Comparison of ENCODE assay signal across 9 cellular contexts in genomic region chr2:68203587-68203986, GRCh38. TPM values are rescaled to one million over a fixed set of nuclear protein-coding genes. Genes with fewer than 3 reads are reported as not detected.
DNase-seq lines count a peak whose midpoint lies in the region; ATAC-seq and TF ChIP-seq lines count a peak whose summit lies in the region.
"Had no signal": no experiment of that assay in that cellular context is flagged by ENCODE, and none has a peak within 500 bp of the region (broad histone marks: within the 10 kb centered on the region; RNA-seq: fewer than 3 reads in every experiment).

No MANE protein-coding gene starts in this region.

- H3K4me3 ChIP-seq in KMS-11 (IDR thresholded peaks at IDR 0.05; ENCODE audit: insufficient read depth, low read depth, low read length) (peak overlapping the region; percentile 69), neural progenitor cell (no peak overlapping the region)

- H3K4me3 Mint-ChIP-seq in HFFc6, result no peak overlapping the region
- H3K4me3 Mint-ChIP-seq in natural killer cell, result peak overlapping the region; percentile 69
- no peak overlapping the region for H3K4me3 Mint-ChIP-seq in neural progenitor cell

- no peaks in the 10 kb centered on the region for H3K9me3 ChIP-seq in neural progenitor cell (ENCODE audit: low read depth)

- H3K27ac Mint-ChIP-seq in HFFc6 (peak overlapping the region; percentile 16; the same call in 1 of the 2 replicates), natural killer cell (peak overlapping the region; percentile 86 to 89), neural progenitor cell (no peak overlapping the region)

- CTCF ChIA-PET in HEK293T (lab: Yijun Ruan, JAX), result no interaction called here

- peak overlapping the region; percentile 90 for H3K4me2 ChIP-seq in KMS-11
- H3K4me2 ChIP-seq in neural progenitor cell, result no peak overlapping the region

- DNase-seq in HFFc6, result no peak
- no peak for DNase-seq in natural killer cell
- no peak for DNase-seq in neural progenitor cell (ENCODE audit: low spot score)
- DNase-seq in HEK293T (ENCODE audit: extremely low spot score), result no peak
- no peak for DNase-seq in posterior cingulate gyrus
- no peak for DNase-seq in NCI-H82 treated with DMSO at 0.1 percent for 48 hours (lab: John Stamatoyannopoulos, UW; ENCODE audit: unreplicated experiment)
- DNase-seq: caudate nucleus had no signal

- H3K4me1 ChIP-seq in KMS-11 (ENCODE audit: low read depth, poor library complexity, severe bottlenecking), result peaks cover 89% of the 10 kb centered on the region
- no peaks in the 10 kb centered on the region for H3K4me1 ChIP-seq in neural progenitor cell

- H3K9me3 Mint-ChIP-seq in HFFc6 (no peaks in the 10 kb centered on the region), natural killer cell (no peaks in the 10 kb centered on the region), neural progenitor cell (no peaks in the 10 kb centered on the region)

- peaks cover 90% of the 10 kb centered on the region for H3K79me2 ChIP-seq in KMS-11 (ENCODE audit: insufficient read depth, low read depth)
- H3K79me2 ChIP-seq in neural progenitor cell (ENCODE audit: low read depth), result peaks cover 98% of the 10 kb centered on the region

- H4K20me1 ChIP-seq in KMS-11 (ENCODE audit: insufficient read depth) (peaks cover 4% of the 10 kb centered on the region; the same call in 1 of the 2 replicates), neural progenitor cell (ENCODE audit: low read depth) (peaks cover 71% of the 10 kb centered on the region)

- ATAC-seq in GM19023 (IDR thresholded peaks at IDR 0.05; ENCODE audit: unreplicated experiment), result peak; percentile 98
- ATAC-seq in natural killer cell, result peak; percentile 57 to 77 (median 57)

- H3K4me1 Mint-ChIP-seq in HFFc6 (ENCODE audit: low read depth) (peaks cover 25% of the 10 kb centered on the region), natural killer cell (peaks cover 56 to 61% of the 10 kb centered on the region in 2 donors), neural progenitor cell (peaks cover 4% of the 10 kb centered on the region)

- peaks cover 1% of the 10 kb centered on the region; the same call in 1 of the 2 replicates for H3K27me3 Mint-ChIP-seq in HFFc6 (ENCODE audit: insufficient read depth)
- H3K27me3 Mint-ChIP-seq in natural killer cell (ENCODE audit: low read depth in 2 of 2), result no peaks in the 10 kb centered on the region
- H3K27me3 Mint-ChIP-seq in neural progenitor cell (ENCODE audit: insufficient read depth, low read depth), result no peaks in the 10 kb centered on the region

- TF ChIP-seq CTCF in HFFc6 (IDR thresholded peaks at IDR 0.05) (no peak), KMS-11 (conservative IDR thresholded peaks at IDR 0.05; ENCODE audit: low read depth, low read length) (no peak), natural killer cell (IDR thresholded peaks at IDR 0.05) (no peak), neural progenitor cell (IDR thresholded peaks at IDR 0.05) (no peak)

- H2AFZ ChIP-seq in KMS-11 (ENCODE audit: low read depth) (no peak overlapping the region), neural progenitor cell (replicated peaks) (no peak overlapping the region)

- no peaks in the 10 kb centered on the region for H3K27me3 ChIP-seq in KMS-11 (ENCODE audit: insufficient read depth, low read depth)
- H3K27me3 ChIP-seq in neural progenitor cell, result no peaks in the 10 kb centered on the region

- H3K36me3 Mint-ChIP-seq in HFFc6 (ENCODE audit: low read depth), result no peaks in the 10 kb centered on the region
- no peaks in the 10 kb centered on the region for H3K36me3 Mint-ChIP-seq in natural killer cell
- H3K36me3 Mint-ChIP-seq in neural progenitor cell, result peaks cover 15% of the 10 kb centered on the region

- POLR2A ChIA-PET in HEK293T (lab: Yijun Ruan, JAX), result no interaction called here

- H3K9ac ChIP-seq in KMS-11, result peak overlapping the region; percentile 41; the same call in 1 of the 2 replicates
- no peak overlapping the region for H3K9ac ChIP-seq in neural progenitor cell

- no peaks in the 10 kb centered on the region for H3K36me3 ChIP-seq in KMS-11 (ENCODE audit: insufficient read depth)
- H3K36me3 ChIP-seq in neural progenitor cell, result no peaks in the 10 kb centered on the region

- H3F3A ChIP-seq in neural progenitor cell (ENCODE audit: low read depth), result peaks cover 20% of the 10 kb centered on the region

- intact Hi-C loops in natural killer cell (cut with micrococcal nuclease), result no loop called here
- intact Hi-C loops in posterior cingulate gyrus (cut with DNase I), result no loop called here

- H3K27ac ChIP-seq in KMS-11, result peak overlapping the region; percentile 78
- no peak overlapping the region for H3K27ac ChIP-seq in neural progenitor cell

TF ChIP-seq in HEK293T, 16 proteins besides CTCF, POLR2A, EP300 and RAD21:
- TF ChIP-seq NFRKB (IDR thresholded peaks at IDR 0.05), result no peak
- no peak for TF ChIP-seq ZNF384 (IDR thresholded peaks at IDR 0.05)
- no peak for TF ChIP-seq PKNOX1 (IDR thresholded peaks at IDR 0.05)
- TF ChIP-seq L3MBTL2 (conservative IDR thresholded peaks at IDR 0.05), result no peak
- no peak for TF ChIP-seq SUZ12 (IDR thresholded peaks at IDR 0.05)
- TF ChIP-seq ARNT (IDR thresholded peaks at IDR 0.05), result no peak
- TF ChIP-seq TARDBP (IDR thresholded peaks at IDR 0.05), result no peak
- no peak for TF ChIP-seq LEF1 (IDR thresholded peaks at IDR 0.05; ENCODE audit: borderline replicate concordance)

RNA-seq across cellular contexts. Expression of gene PNO1, which starts 45.9 kb away (rescaled TPM):
- total RNA-seq in HFFc6 (2021; fragmentation: NEBNext Ultra II Directional; extraction: Animal tissue kit (Norgen Biotek cat#: 25700)), result 10 to 100 TPM; 18.3 to 26.0 (median 20.4) TPM
- total RNA-seq in natural killer cell (10 to 100 TPM; 19.4 to 25.1 (median 25.0) TPM), neural progenitor cell (ENCODE audit: low replicate concordance) (14.6 and 20.6 TPM in 2 replicates)

RNA-seq across cellular contexts. Expression of gene PPP3R1, which starts 48.7 kb away (rescaled TPM):
- 10 to 100 TPM; 60.0 to 67.0 (median 63.0) TPM for total RNA-seq in HFFc6 (2021; fragmentation: NEBNext Ultra II Directional; extraction: Animal tissue kit (Norgen Biotek cat#: 25700))
- total RNA-seq in natural killer cell (10 to 100 TPM; 77.8 to 86.2 (median 79.9) TPM), neural progenitor cell (ENCODE audit: low replicate concordance) (29.1 and 41.4 TPM in 2 replicates)
